In the genomic region with DNA sequence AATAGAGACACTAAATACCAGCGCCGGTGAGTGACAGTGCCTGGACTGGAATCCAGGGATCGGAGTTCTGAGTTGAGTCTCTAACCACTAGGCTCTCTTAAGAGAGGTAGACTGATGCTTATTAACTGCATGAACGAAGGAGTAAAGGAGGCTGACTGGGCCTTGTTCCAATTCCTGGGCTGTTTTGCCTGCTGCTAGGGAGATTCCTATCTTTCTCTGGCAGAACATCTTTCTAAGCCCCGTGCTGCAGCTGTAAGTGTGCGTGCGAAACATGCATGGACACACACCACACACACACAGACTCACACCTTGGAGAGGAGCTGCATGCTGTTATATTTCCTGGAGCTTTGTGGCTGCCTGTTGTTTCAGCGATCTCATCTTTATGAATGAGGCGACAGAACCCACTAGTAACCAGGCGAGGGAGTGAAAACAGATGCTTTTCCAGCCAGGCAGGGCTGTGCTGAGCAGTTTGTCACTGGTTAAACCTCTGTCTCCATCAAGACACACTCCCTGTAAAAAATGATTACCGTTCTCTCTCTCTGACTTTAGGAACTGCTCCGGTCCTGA, we compare ENCODE assay signal across 8 cellular contexts.
DNase-seq lines count a peak whose midpoint lies in the region; ATAC-seq and TF ChIP-seq lines count a peak whose summit lies in the region.

No MANE protein-coding gene starts in this region.

- no peaks in the 10 kb centered on the region for H3K9me3 Mint-ChIP-seq in activated T-helper 1 cell treated with anti-CD3 and anti-CD28 coated beads, Interleukin-12 subunit alpha, Interleukin-12 subunit beta, Interleukin-2, Interleukin-4 antibody, amounts not matched to agents 30 ng/mL and 10 ng/mL and 1 ng/mL, durations not matched to agents 14 hours and 24 hours and 36 hours
- H3K9me3 Mint-ChIP-seq in stimulated activated effector memory CD8-positive, alpha-beta T cell treated with anti-CD3 and anti-CD28 coated beads, Interleukin-12 subunit alpha, Interleukin-12 subunit beta, amount 100 ng/mL, for 72 hours, result no peaks in the 10 kb centered on the region

- H3K4me3 Mint-ChIP-seq in activated T-helper 1 cell treated with anti-CD3 and anti-CD28 coated beads, Interleukin-12 subunit alpha, Interleukin-12 subunit beta, Interleukin-2, Interleukin-4 antibody, amounts not matched to agents 30 ng/mL and 10 ng/mL and 1 ng/mL, durations not matched to agents 14 hours and 24 hours and 36 hours, result peak overlapping the region; percentile 60
- H3K4me3 Mint-ChIP-seq in stimulated activated effector memory CD8-positive, alpha-beta T cell treated with anti-CD3 and anti-CD28 coated beads, Interleukin-12 subunit alpha, Interleukin-12 subunit beta, amount 100 ng/mL, for 72 hours, result peak overlapping the region; percentile 63

- TF ChIP-seq CTCF in DOHH2 (IDR thresholded peaks at IDR 0.05; ENCODE audit: low read depth, low read length, poor library complexity, severe bottlenecking), result no peak

- peak overlapping the region; percentile 37 for H3K9ac ChIP-seq in iPS-15b (ENCODE audit: low read depth, low read length)

- ATAC-seq in GM21528 (IDR thresholded peaks at IDR 0.05; ENCODE audit: low FRiP score, unreplicated experiment), result peak; percentile 39
- peak; percentile 80 for ATAC-seq in stimulated activated effector memory CD8-positive, alpha-beta T cell treated with anti-CD3 and anti-CD28 coated beads, Interleukin-12 subunit alpha, Interleukin-12 subunit beta, amount 100 ng/mL, for 72 hours

- H3K36me3 Mint-ChIP-seq in activated T-helper 1 cell treated with anti-CD3 and anti-CD28 coated beads, Interleukin-12 subunit alpha, Interleukin-12 subunit beta, Interleukin-2, Interleukin-4 antibody, amounts not matched to agents 30 ng/mL and 10 ng/mL and 1 ng/mL, durations not matched to agents 14 hours and 24 hours and 36 hours (ENCODE audit: low read depth), result no peaks in the 10 kb centered on the region
- H3K36me3 Mint-ChIP-seq in stimulated activated effector memory CD8-positive, alpha-beta T cell treated with anti-CD3 and anti-CD28 coated beads, Interleukin-12 subunit alpha, Interleukin-12 subunit beta, amount 100 ng/mL, for 72 hours, result no peaks in the 10 kb centered on the region

- H3K79me2 ChIP-seq in DOHH2 (ENCODE audit: control insufficient read depth, low read length), result no peaks in the 10 kb centered on the region

- H3K4me1 ChIP-seq in DOHH2 (ENCODE audit: control insufficient read depth, low read length) (peaks cover 64% of the 10 kb centered on the region), iPS-15b (ENCODE audit: control insufficient read depth, insufficient read depth, low read length) (peaks cover 29% of the 10 kb centered on the region)

- intact Hi-C loops in activated T-helper 1 cell treated with anti-CD3 and anti-CD28 coated beads, Interleukin-12 subunit alpha, Interleukin-12 subunit beta, Interleukin-2, Interleukin-4 antibody, amounts not matched to agents 30 ng/mL and 10 ng/mL and 1 ng/mL, durations not matched to agents 14 hours and 24 hours and 36 hours (cut with micrococcal nuclease), result loop anchor here (1.0 to 2.0 kb wide), 9 partner anchors 11 to 188 kb away; no protein-coding TSS in a partner anchor

- H3K9me2 ChIP-seq in DOHH2 (replicated peaks; ENCODE audit: control insufficient read depth, low read length), result no peaks in the 10 kb centered on the region

- H3K36me3 ChIP-seq in DOHH2 (ENCODE audit: control insufficient read depth, low read length) (no peaks in the 10 kb centered on the region), iPS-15b (ENCODE audit: control insufficient read depth, insufficient read depth, low read length) (no peaks in the 10 kb centered on the region)

- H3K9me3 ChIP-seq in DOHH2 (ENCODE audit: control insufficient read depth, insufficient read depth, low read length), result no peaks in the 10 kb centered on the region
- H3K9me3 ChIP-seq in iPS-15b (ENCODE audit: control insufficient read depth, insufficient read depth, low read length), result no peaks in the 10 kb centered on the region

- peak overlapping the region; percentile 68 for H3K27ac ChIP-seq in DOHH2 (ENCODE audit: low read depth, low read length)

- H3F3A ChIP-seq in DOHH2 (ENCODE audit: control insufficient read depth, insufficient read depth), result peaks cover 24% of the 10 kb centered on the region

- H3K4me2 ChIP-seq in DOHH2 (ENCODE audit: low read length), result peak overlapping the region; percentile 54

- H3K4me1 Mint-ChIP-seq in activated T-helper 1 cell treated with anti-CD3 and anti-CD28 coated beads, Interleukin-12 subunit alpha, Interleukin-12 subunit beta, Interleukin-2, Interleukin-4 antibody, amounts not matched to agents 30 ng/mL and 10 ng/mL and 1 ng/mL, durations not matched to agents 14 hours and 24 hours and 36 hours (ENCODE audit: low read depth), result peaks cover 73% of the 10 kb centered on the region
- H3K4me1 Mint-ChIP-seq in stimulated activated effector memory CD8-positive, alpha-beta T cell treated with anti-CD3 and anti-CD28 coated beads, Interleukin-12 subunit alpha, Interleukin-12 subunit beta, amount 100 ng/mL, for 72 hours, result peaks cover 58% of the 10 kb centered on the region

- H3K4me3 ChIP-seq in DOHH2 (ENCODE audit: low read length) (peak overlapping the region; percentile 45), iPS-15b (ENCODE audit: low read depth, low read length) (no peak overlapping the region)

- H3K27me3 ChIP-seq in DOHH2 (ENCODE audit: control insufficient read depth, low read length) (no peaks in the 10 kb centered on the region), iPS-15b (ENCODE audit: control insufficient read depth, insufficient read depth, low read length) (no peaks in the 10 kb centered on the region)

- peak overlapping the region; percentile 98 for H3K27ac Mint-ChIP-seq in activated T-helper 1 cell treated with anti-CD3 and anti-CD28 coated beads, Interleukin-12 subunit alpha, Interleukin-12 subunit beta, Interleukin-2, Interleukin-4 antibody, amounts not matched to agents 30 ng/mL and 10 ng/mL and 1 ng/mL, durations not matched to agents 14 hours and 24 hours and 36 hours
- peak overlapping the region; percentile 99 for H3K27ac Mint-ChIP-seq in stimulated activated effector memory CD8-positive, alpha-beta T cell treated with anti-CD3 and anti-CD28 coated beads, Interleukin-12 subunit alpha, Interleukin-12 subunit beta, amount 100 ng/mL, for 72 hours

- peak; percentile 84 for DNase-seq in KG1 (lab: John Stamatoyannopoulos, UW)
- peak; percentile 41 for DNase-seq in activated T-helper 1 cell treated with anti-CD3 and anti-CD28 coated beads, Interleukin-12 subunit alpha, Interleukin-12 subunit beta, Interleukin-2, Interleukin-4 antibody, amounts not matched to agents 30 ng/mL and 10 ng/mL and 1 ng/mL, durations not matched to agents 14 hours and 24 hours and 36 hours (ENCODE audit: low spot score)
- DNase-seq in stimulated activated effector memory CD8-positive, alpha-beta T cell treated with anti-CD3 and anti-CD28 coated beads, Interleukin-12 subunit alpha, Interleukin-12 subunit beta, amount 100 ng/mL, for 72 hours (ENCODE audit: low spot score in 2 of 2), result peak; percentile 24 to 71
- DNase-seq in NCI-H128 (lab: John Stamatoyannopoulos, UW; ENCODE audit: unreplicated experiment), result no peak
- DNase-seq in HCEC 1CT, result no peak

- H3K27me3 Mint-ChIP-seq in activated T-helper 1 cell treated with anti-CD3 and anti-CD28 coated beads, Interleukin-12 subunit alpha, Interleukin-12 subunit beta, Interleukin-2, Interleukin-4 antibody, amounts not matched to agents 30 ng/mL and 10 ng/mL and 1 ng/mL, durations not matched to agents 14 hours and 24 hours and 36 hours (ENCODE audit: insufficient read depth), result no peaks in the 10 kb centered on the region

- H4K20me1 ChIP-seq in DOHH2 (ENCODE audit: control insufficient read depth, insufficient read depth, low read depth, low read length), result no peaks in the 10 kb centered on the region

Comparison
In these comparisons a context has a peak if more than half of its experiments do, and no peak if none do; other contexts are left out.
1. DNase-seq: peak in KG1 (single experiment), activated T-helper 1 cell treated with anti-CD3 and anti-CD28 coated beads, Interleukin-12 subunit alpha, Interleukin-12 subunit beta, Interleukin-2, Interleukin-4 antibody, amounts not matched to agents 30 ng/mL and 10 ng/mL and 1 ng/mL, durations not matched to agents 14 hours and 24 hours and 36 hours (single experiment) and stimulated activated effector memory CD8-positive, alpha-beta T cell treated with anti-CD3 and anti-CD28 coated beads, Interleukin-12 subunit alpha, Interleukin-12 subunit beta, amount 100 ng/mL, for 72 hours (2 of 2); none in NCI-H128 (single experiment) and HCEC 1CT (single experiment).